In the genomic region with DNA sequence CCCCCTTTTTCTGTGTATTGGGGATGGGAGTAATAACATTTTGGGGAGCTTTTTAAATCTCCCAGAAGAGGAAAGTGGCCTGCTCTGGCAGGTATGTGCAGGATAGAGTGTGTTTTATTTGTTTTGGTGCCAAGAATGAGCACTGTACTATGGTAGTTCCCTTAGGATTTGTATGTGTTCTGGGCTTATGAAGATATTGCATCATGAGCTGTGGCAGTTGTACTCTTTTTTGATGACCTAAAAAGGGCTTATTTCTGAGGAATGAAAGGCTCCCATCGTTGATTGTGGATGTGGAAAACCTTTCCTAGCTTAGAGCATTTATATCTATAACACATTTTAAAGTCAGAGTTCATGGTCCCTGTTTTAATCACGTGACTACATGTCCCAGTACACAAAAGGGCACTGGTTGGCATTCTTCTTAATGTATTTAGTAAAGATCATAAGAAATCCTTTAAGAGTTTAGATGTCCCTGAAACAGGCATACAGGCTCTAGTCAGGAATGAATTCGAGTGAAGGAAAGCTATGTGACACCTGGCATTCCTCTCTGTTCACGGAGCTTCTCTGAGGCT, we compare ENCODE assay signal across 1 cellular context. TPM values are rescaled to one million over a fixed set of nuclear protein-coding genes. Genes with fewer than 3 reads are reported as not detected.
"Had no signal": no experiment of that assay in that cellular context is flagged by ENCODE, and none has a peak within 500 bp of the region (broad histone marks: within the 10 kb centered on the region; RNA-seq: fewer than 3 reads in every experiment).

No MANE protein-coding gene starts in this region.

RNA-seq across cellular contexts. Expression of a gene that starts 47.0 kb away (rescaled TPM):
- total RNA-seq: Right ventricle myocardium inferior had no signal
